Comparison of ENCODE assay signal across 32 cellular contexts in the genomic region with DNA sequence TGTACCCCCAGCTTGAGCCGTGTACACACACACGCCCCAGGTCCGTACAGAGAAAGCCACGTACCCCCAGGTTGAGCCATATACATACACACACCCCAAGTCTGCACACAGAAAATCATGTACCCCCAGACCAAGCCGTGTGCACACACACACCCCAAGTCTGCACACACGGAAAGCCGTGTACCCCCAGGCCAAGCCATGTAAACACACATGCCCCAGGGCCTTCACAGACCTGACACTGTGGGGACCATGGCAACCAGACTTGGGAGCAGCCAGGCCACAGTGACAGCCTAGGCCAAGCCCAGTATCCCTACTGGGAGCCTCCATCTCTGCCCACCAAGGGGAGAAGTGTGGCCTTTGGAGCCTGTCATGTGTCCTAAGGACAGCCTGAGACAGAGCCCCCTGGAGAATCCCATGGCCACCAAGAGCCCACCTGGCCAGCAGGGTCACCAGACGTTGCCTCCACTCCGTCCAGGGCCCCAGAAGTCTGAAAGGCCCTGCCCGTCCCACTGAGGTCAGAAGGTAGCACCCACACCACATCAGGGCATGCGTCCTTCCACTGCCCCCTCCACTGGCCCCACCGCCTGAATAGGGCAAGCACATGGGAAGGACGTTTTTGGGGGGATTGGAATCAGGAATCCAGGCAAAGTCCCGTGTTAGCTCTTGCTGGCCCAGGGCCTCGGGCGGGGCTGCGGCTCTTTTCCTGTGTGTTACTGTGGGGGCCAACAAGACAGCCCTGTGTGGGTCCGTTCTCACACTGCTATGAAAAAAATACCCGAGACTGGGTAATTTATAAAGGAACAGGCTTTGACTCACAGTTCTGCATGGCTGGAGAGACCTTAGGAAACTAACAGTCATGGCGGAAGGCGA.
"Had no signal": no experiment of that assay in that cellular context is flagged by ENCODE, and none has a peak within 500 bp of the region (broad histone marks: within the 10 kb centered on the region; RNA-seq: fewer than 3 reads in every experiment).

No MANE protein-coding gene starts in this region.

- H3K9me3 Mint-ChIP-seq: activated CD4-positive, alpha-beta memory T cell treated with anti-CD3 and anti-CD28 coated beads, Interleukin-2, amount 10 ng/mL, durations not matched to agents 7 days and 5 days; activated naive CD4-positive, alpha-beta T cell treated with anti-CD3 and anti-CD28 coated beads, Interleukin-2, amount 50 U/mL, for 24 hours had no signal

- H3K27me3 Mint-ChIP-seq: activated CD4-positive, alpha-beta memory T cell treated with anti-CD3 and anti-CD28 coated beads, Interleukin-2, amount 10 ng/mL, durations not matched to agents 7 days and 5 days; activated CD8-positive, alpha-beta memory T cell treated with anti-CD3 and anti-CD28 coated beads, Interleukin-2, amount 10 ng/mL, durations not matched to agents 7 days and 5 days had no signal

- H3K36me3 ChIP-seq: adrenal gland, breast epithelium, MG63, Peyer's patch had no signal

- H3K4me3 Mint-ChIP-seq: activated CD4-positive, alpha-beta memory T cell treated with anti-CD3 and anti-CD28 coated beads, Interleukin-2, amount 10 ng/mL, durations not matched to agents 7 days and 5 days; activated CD8-positive, alpha-beta memory T cell treated with anti-CD3 and anti-CD28 coated beads, Interleukin-2, amount 10 ng/mL, durations not matched to agents 7 days and 5 days; activated naive CD4-positive, alpha-beta T cell treated with anti-CD3 and anti-CD28 coated beads, Interleukin-2, amount 50 U/mL, for 24 hours had no signal

- H3K4me1 Mint-ChIP-seq: activated CD4-positive, alpha-beta memory T cell treated with anti-CD3 and anti-CD28 coated beads, Interleukin-2, amount 10 ng/mL, durations not matched to agents 7 days and 5 days; activated CD8-positive, alpha-beta memory T cell treated with anti-CD3 and anti-CD28 coated beads, Interleukin-2, amount 10 ng/mL, durations not matched to agents 7 days and 5 days; activated naive CD4-positive, alpha-beta T cell treated with anti-CD3 and anti-CD28 coated beads, Interleukin-2, amount 50 U/mL, for 24 hours had no signal

- H3K27ac ChIP-seq: adrenal gland, body of pancreas, breast epithelium, Peyer's patch, VCaP had no signal

- H3K9me3 ChIP-seq: adrenal gland, body of pancreas, breast epithelium, MG63, Peyer's patch had no signal

- ATAC-seq: activated CD8-positive, alpha-beta memory T cell treated with anti-CD3 and anti-CD28 coated beads, Interleukin-2, amount 10 ng/mL, durations not matched to agents 7 days and 5 days; body of pancreas; PC-3 had no signal

- H3K27me3 ChIP-seq: adrenal gland, body of pancreas, MG63, Peyer's patch had no signal

- H3K27ac Mint-ChIP-seq: activated CD4-positive, alpha-beta memory T cell treated with anti-CD3 and anti-CD28 coated beads, Interleukin-2, amount 10 ng/mL, durations not matched to agents 7 days and 5 days; activated CD8-positive, alpha-beta memory T cell treated with anti-CD3 and anti-CD28 coated beads, Interleukin-2, amount 10 ng/mL, durations not matched to agents 7 days and 5 days; activated naive CD4-positive, alpha-beta T cell treated with anti-CD3 and anti-CD28 coated beads, Interleukin-2, amount 50 U/mL, for 24 hours had no signal

- H3K4me1 ChIP-seq: adrenal gland, body of pancreas, breast epithelium, Peyer's patch had no signal

- DNase-seq: activated CD4-positive, alpha-beta memory T cell treated with anti-CD3 and anti-CD28 coated beads, Interleukin-2, amount 10 ng/mL, durations not matched to agents 7 days and 5 days; activated CD4-positive, alpha-beta T cell treated with anti-CD3 and anti-CD28 coated beads for 1 hour; activated CD4-positive, alpha-beta T cell treated with anti-CD3 and anti-CD28 coated beads for 48 hours; activated CD4-positive, CD25-positive, alpha-beta regulatory T cell; activated CD8-positive, alpha-beta memory T cell treated with anti-CD3 and anti-CD28 coated beads for 24 hours; activated CD8-positive, alpha-beta memory T cell treated with anti-CD3 and anti-CD28 coated beads, Interleukin-2, amount 10 ng/mL, durations not matched to agents 7 days and 5 days; activated CD8-positive, alpha-beta memory T cell treated with anti-CD3 and anti-CD28 coated beads, Interleukin-2, amount 50 U/mL, for 48 hours; activated gamma-delta T cell; activated naive CD4-positive, alpha-beta T cell treated with Interleukin-2 at 50 U/mL for 16 hours; activated T-cell treated with anti-CD3 and anti-CD28 coated beads, Interleukin-2, amount 50 U/mL, for 48 hours; adrenal gland; body of pancreas; Kasumi-1; KG1; MG63; NCI-H1048; NCI-H1105 treated with DMSO at 0.1 percent for 48 hours; NCI-H1436; NCI-H1694; NCI-H1930; NCI-H2081 treated with DMSO at 0.1 percent for 48 hours; NCI-H345; PC-3; RPMI8226; SW 1271; T-helper 1 cell; T-helper 2 cell; T-helper 9 cell had no signal

- H3K4me3 ChIP-seq: adrenal gland, body of pancreas, breast epithelium, MG63, Peyer's patch had no signal

- H3K36me3 Mint-ChIP-seq: activated CD8-positive, alpha-beta memory T cell treated with anti-CD3 and anti-CD28 coated beads, Interleukin-2, amount 10 ng/mL, durations not matched to agents 7 days and 5 days; activated naive CD4-positive, alpha-beta T cell treated with anti-CD3 and anti-CD28 coated beads, Interleukin-2, amount 50 U/mL, for 24 hours had no signal
